1 cellular context compared by ENCODE assay signal in the genomic region with DNA sequence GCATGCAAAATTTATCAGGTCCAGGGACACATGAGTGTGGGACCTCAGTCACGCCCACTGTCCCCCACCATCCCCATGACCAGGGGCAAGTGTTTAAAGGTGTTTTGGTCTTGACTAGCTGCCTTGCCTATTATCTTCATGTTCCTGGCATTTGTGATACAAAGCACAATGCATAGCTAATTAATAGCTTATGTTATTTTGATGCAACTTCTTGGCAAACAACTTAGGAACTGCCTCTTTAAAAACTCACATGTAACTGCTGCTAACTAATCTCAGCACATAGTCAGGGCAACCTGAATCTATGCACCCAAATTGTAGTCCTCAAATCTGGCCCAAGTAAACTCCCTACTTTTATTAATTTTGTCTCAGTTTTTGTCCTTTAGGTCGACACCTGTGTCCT.
TF ChIP-seq lines count a peak whose summit lies in the region.

No MANE protein-coding gene starts in this region.

TF ChIP-seq in GM12878, 131 proteins besides CTCF, POLR2A, EP300 and RAD21 (continued from another document):
- TF ChIP-seq, protein P1, sequence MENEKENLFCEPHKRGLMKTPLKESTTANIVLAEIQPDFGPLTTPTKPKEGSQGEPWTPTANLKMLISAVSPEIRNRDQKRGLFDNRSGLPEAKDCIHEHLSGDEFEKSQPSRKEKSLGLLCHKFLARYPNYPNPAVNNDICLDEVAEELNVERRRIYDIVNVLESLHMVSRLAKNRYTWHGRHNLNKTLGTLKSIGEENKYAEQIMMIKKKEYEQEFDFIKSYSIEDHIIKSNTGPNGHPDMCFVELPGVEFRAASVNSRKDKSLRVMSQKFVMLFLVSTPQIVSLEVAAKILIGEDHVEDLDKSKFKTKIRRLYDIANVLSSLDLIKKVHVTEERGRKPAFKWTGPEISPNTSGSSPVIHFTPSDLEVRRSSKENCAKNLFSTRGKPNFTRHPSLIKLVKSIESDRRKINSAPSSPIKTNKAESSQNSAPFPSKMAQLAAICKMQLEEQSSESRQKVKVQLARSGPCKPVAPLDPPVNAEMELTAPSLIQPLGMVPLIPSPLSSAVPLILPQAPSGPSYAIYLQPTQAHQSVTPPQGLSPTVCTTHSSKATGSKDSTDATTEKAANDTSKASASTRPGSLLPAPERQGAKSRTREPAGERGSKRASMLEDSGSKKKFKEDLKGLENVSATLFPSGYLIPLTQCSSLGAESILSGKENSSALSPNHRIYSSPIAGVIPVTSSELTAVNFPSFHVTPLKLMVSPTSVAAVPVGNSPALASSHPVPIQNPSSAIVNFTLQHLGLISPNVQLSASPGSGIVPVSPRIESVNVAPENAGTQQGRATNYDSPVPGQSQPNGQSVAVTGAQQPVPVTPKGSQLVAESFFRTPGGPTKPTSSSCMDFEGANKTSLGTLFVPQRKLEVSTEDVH (IDR thresholded peaks at IDR 0.05; ENCODE audit: low read depth, partially characterized antibody) = no peak
- TF ChIP-seq NR2C2 (IDR thresholded peaks at IDR 0.05; ENCODE audit: borderline replicate concordance, control insufficient read depth, insufficient read length, low read depth) = no peak
- no peak for TF ChIP-seq ZBED1 (IDR thresholded peaks at IDR 0.05; ENCODE audit: borderline replicate concordance)
- TF ChIP-seq NFYA (IDR thresholded peaks at IDR 0.05; ENCODE audit: borderline replicate concordance, low read depth, low read length) = no peak
- TF ChIP-seq TARDBP (IDR thresholded peaks at IDR 0.05; ENCODE audit: borderline replicate concordance) = no peak
- TF ChIP-seq CHD1 (IDR thresholded peaks at IDR 0.05; ENCODE audit: low read depth, low read length) = no peak
- TF ChIP-seq BRCA1 (IDR thresholded peaks at IDR 0.05; ENCODE audit: low read depth, low read length) = no peak
- TF ChIP-seq MAX (IDR thresholded peaks at IDR 0.05; ENCODE audit: low read depth, low read length) = no peak
